Comparison of ENCODE assay signal across 12 cellular contexts in the genomic region with DNA sequence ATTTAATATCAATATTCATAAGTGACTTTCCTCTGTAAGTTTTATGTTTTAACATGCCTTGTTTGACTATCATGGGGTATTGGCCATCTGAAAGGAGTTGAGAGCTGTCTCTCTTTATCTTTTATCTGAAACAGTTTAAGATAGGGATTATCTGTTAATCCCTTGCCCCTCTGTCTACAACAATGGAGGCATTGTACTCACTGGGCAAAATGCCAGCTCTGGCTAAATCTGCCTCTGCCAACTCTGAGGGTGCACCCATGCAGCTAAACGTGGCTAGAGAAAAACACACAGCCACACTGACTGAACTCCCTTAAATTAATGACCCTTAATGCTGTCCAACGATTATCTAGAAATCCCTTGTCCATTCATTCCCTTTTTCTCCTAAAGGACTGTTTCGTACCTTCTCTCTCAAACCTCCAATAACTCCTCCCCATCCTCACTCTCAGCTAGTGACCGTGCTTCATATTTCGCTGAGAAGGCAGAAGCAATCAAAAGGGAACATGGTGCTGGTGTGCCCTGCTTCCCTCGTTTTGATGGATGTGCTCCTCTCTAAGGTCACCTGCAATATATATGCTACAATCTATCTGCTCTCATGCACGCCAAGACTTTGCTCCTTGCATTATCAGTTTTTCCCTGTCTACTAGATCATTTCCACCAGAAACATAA. TPM values are rescaled to one million over a fixed set of nuclear protein-coding genes. Genes with fewer than 3 reads are reported as not detected.
DNase-seq lines count a peak whose midpoint lies in the region; ATAC-seq lines count a peak whose summit lies in the region.
"Had no signal": no experiment of that assay in that cellular context is flagged by ENCODE, and none has a peak within 500 bp of the region (broad histone marks: within the 10 kb centered on the region; RNA-seq: fewer than 3 reads in every experiment).

No MANE protein-coding gene starts in this region.

- H3K27me3 Mint-ChIP-seq in activated T-helper 1 cell treated with anti-CD3 and anti-CD28 coated beads, Interleukin-12 subunit alpha, Interleukin-12 subunit beta, Interleukin-2, Interleukin-4 antibody, amounts not matched to agents 30 ng/mL and 10 ng/mL and 1 ng/mL, durations not matched to agents 14 hours and 24 hours and 36 hours (ENCODE audit: insufficient read depth) = no peaks in the 10 kb centered on the region
- H3K27me3 Mint-ChIP-seq in T-cell = peaks cover 0 to 3% of the 10 kb centered on the region in 2 donors
- H3K27me3 Mint-ChIP-seq: activated naive CD4-positive, alpha-beta T cell treated with anti-CD3 and anti-CD28 coated beads, Interleukin-2, amount 10 ng/mL, durations not matched to agents 7 days and 5 days had no signal

- POLR2A ChIA-PET in T-cell (lab: Charles Lee) = no interaction called here

- intact Hi-C loops in activated T-helper 1 cell treated with anti-CD3 and anti-CD28 coated beads, Interleukin-12 subunit alpha, Interleukin-12 subunit beta, Interleukin-2, Interleukin-4 antibody, amounts not matched to agents 30 ng/mL and 10 ng/mL and 1 ng/mL, durations not matched to agents 14 hours and 24 hours and 36 hours (cut with micrococcal nuclease) = no loop called here

- H3K36me3 Mint-ChIP-seq in activated T-helper 1 cell treated with anti-CD3 and anti-CD28 coated beads, Interleukin-12 subunit alpha, Interleukin-12 subunit beta, Interleukin-2, Interleukin-4 antibody, amounts not matched to agents 30 ng/mL and 10 ng/mL and 1 ng/mL, durations not matched to agents 14 hours and 24 hours and 36 hours (ENCODE audit: low read depth) = no peaks in the 10 kb centered on the region
- H3K36me3 Mint-ChIP-seq in T-cell = peaks cover 9% of the 10 kb centered on the region
- H3K36me3 Mint-ChIP-seq: activated naive CD4-positive, alpha-beta T cell treated with anti-CD3 and anti-CD28 coated beads, Interleukin-2, amount 10 ng/mL, durations not matched to agents 7 days and 5 days had no signal

- no peak overlapping the region for H3K27ac Mint-ChIP-seq in activated T-helper 1 cell treated with anti-CD3 and anti-CD28 coated beads, Interleukin-12 subunit alpha, Interleukin-12 subunit beta, Interleukin-2, Interleukin-4 antibody, amounts not matched to agents 30 ng/mL and 10 ng/mL and 1 ng/mL, durations not matched to agents 14 hours and 24 hours and 36 hours
- no peak overlapping the region for H3K27ac Mint-ChIP-seq in T-cell
- H3K27ac Mint-ChIP-seq: activated naive CD4-positive, alpha-beta T cell treated with anti-CD3 and anti-CD28 coated beads, Interleukin-2, amount 10 ng/mL, durations not matched to agents 7 days and 5 days had no signal

- DNase-seq in DMS153 treated with DMSO at 0.1 percent for 48 hours (lab: John Stamatoyannopoulos, UW; ENCODE audit: unreplicated experiment) = peak; percentile 1
- DNase-seq in DMS153 (lab: John Stamatoyannopoulos, UW) = no peak
- peak; percentile 83 for DNase-seq in NCI-H2227 (lab: John Stamatoyannopoulos, UW; ENCODE audit: unreplicated experiment)
- peak; percentile 21 for DNase-seq in dermis blood vessel endothelial cell
- peak; percentile 21 for DNase-seq in renal cortical epithelial cell (ENCODE audit: low read depth)
- no peak for DNase-seq in activated T-helper 1 cell treated with anti-CD3 and anti-CD28 coated beads, Interleukin-12 subunit alpha, Interleukin-12 subunit beta, Interleukin-2, Interleukin-4 antibody, amounts not matched to agents 30 ng/mL and 10 ng/mL and 1 ng/mL, durations not matched to agents 14 hours and 24 hours and 36 hours (ENCODE audit: low spot score)
- DNase-seq in T-cell = no peak
- no peak for DNase-seq in NCI-H128 (lab: John Stamatoyannopoulos, UW; ENCODE audit: unreplicated experiment)
- DNase-seq: 8988T; activated CD4-positive, alpha-beta T cell treated with anti-CD3 and anti-CD28 coated beads, Interleukin-2, amount 50 U/mL, for 1 hour; activated naive CD4-positive, alpha-beta T cell treated with anti-CD3 and anti-CD28 coated beads, Interleukin-2, amount 10 ng/mL, durations not matched to agents 7 days and 5 days; esophagus squamous epithelium had no signal

- CTCF ChIA-PET in T-cell (lab: Charles Lee) = no interaction called here

- no peak overlapping the region for H3K4me3 Mint-ChIP-seq in activated T-helper 1 cell treated with anti-CD3 and anti-CD28 coated beads, Interleukin-12 subunit alpha, Interleukin-12 subunit beta, Interleukin-2, Interleukin-4 antibody, amounts not matched to agents 30 ng/mL and 10 ng/mL and 1 ng/mL, durations not matched to agents 14 hours and 24 hours and 36 hours
- no peak overlapping the region for H3K4me3 Mint-ChIP-seq in T-cell
- H3K4me3 Mint-ChIP-seq: activated naive CD4-positive, alpha-beta T cell treated with anti-CD3 and anti-CD28 coated beads, Interleukin-2, amount 10 ng/mL, durations not matched to agents 7 days and 5 days had no signal

- H3K4me1 Mint-ChIP-seq in activated T-helper 1 cell treated with anti-CD3 and anti-CD28 coated beads, Interleukin-12 subunit alpha, Interleukin-12 subunit beta, Interleukin-2, Interleukin-4 antibody, amounts not matched to agents 30 ng/mL and 10 ng/mL and 1 ng/mL, durations not matched to agents 14 hours and 24 hours and 36 hours (ENCODE audit: low read depth) = no peaks in the 10 kb centered on the region
- peaks cover 0 to 8% (median 0%) of the 10 kb centered on the region in 3 donors for H3K4me1 Mint-ChIP-seq in T-cell
- H3K4me1 Mint-ChIP-seq: activated naive CD4-positive, alpha-beta T cell treated with anti-CD3 and anti-CD28 coated beads, Interleukin-2, amount 10 ng/mL, durations not matched to agents 7 days and 5 days had no signal

- no peak for ATAC-seq in T-cell (replicated peaks in 1 of 4)

- H3K9me3 Mint-ChIP-seq in activated T-helper 1 cell treated with anti-CD3 and anti-CD28 coated beads, Interleukin-12 subunit alpha, Interleukin-12 subunit beta, Interleukin-2, Interleukin-4 antibody, amounts not matched to agents 30 ng/mL and 10 ng/mL and 1 ng/mL, durations not matched to agents 14 hours and 24 hours and 36 hours = no peaks in the 10 kb centered on the region
- no peaks in the 10 kb centered on the region for H3K9me3 Mint-ChIP-seq in T-cell
- H3K9me3 Mint-ChIP-seq: activated naive CD4-positive, alpha-beta T cell treated with anti-CD3 and anti-CD28 coated beads, Interleukin-2, amount 10 ng/mL, durations not matched to agents 7 days and 5 days had no signal

RNA-seq across cellular contexts. Expression of a gene that starts 10.3 kb away (rescaled TPM):
- total RNA-seq in dermis blood vessel endothelial cell = 10.0 and 13.3 TPM in 2 replicates
- total RNA-seq in renal cortical epithelial cell = 6.3 and 15.3 TPM in 2 replicates
- 20.0 and 20.3 TPM in 2 replicates for total RNA-seq in activated T-helper 1 cell treated with anti-CD3 and anti-CD28 coated beads, Interleukin-12 subunit alpha, Interleukin-12 subunit beta, Interleukin-2, Interleukin-4 antibody, amounts not matched to agents 30 ng/mL and 10 ng/mL and 1 ng/mL, durations not matched to agents 14 hours and 24 hours and 36 hours
- total RNA-seq in T-cell = 10 to 100 TPM; 35.0 to 46.0 (median 44.0) TPM

Comparison
In these comparisons a context has a peak if more than half of its experiments do, and no peak if none do; other contexts are left out.
1. DNase-seq: peak in DMS153 treated with DMSO at 0.1 percent for 48 hours (single experiment), NCI-H2227 (single experiment), dermis blood vessel endothelial cell (single experiment) and renal cortical epithelial cell (single experiment); none in DMS153 (single experiment), activated T-helper 1 cell treated with anti-CD3 and anti-CD28 coated beads, Interleukin-12 subunit alpha, Interleukin-12 subunit beta, Interleukin-2, Interleukin-4 antibody, amounts not matched to agents 30 ng/mL and 10 ng/mL and 1 ng/mL, durations not matched to agents 14 hours and 24 hours and 36 hours (single experiment), T-cell (0 of 34) and NCI-H128 (single experiment).